In the genomic region with DNA sequence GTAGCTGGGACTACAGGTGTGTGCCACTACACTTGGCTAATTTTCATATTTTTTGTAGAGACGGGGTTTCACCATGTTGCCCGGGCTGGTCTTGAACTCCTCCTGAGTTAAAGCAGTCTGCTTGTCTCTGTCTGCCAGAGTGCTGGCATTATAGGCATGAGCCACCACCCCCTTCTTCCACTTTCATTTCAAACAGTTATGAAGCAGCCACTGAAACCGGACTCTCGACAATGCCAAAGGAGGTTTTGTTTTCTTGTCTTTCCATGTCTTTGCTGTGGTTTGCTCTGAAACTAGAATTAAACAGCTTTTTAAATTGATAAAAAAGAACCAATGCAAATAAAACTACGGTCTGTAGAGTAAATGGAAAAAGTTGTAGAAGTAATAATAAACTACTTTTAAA, we compare ENCODE assay signal across 8 cellular contexts. TPM values are rescaled to one million over a fixed set of nuclear protein-coding genes. Genes with fewer than 3 reads are reported as not detected.
DNase-seq lines count a peak whose midpoint lies in the region; ATAC-seq and TF ChIP-seq lines count a peak whose summit lies in the region.

No MANE protein-coding gene starts in this region.

- H3K27me3 ChIP-seq in stomach: no peaks in the 10 kb centered on the region

- H3K27ac ChIP-seq in stomach: peak overlapping the region in 1 of 5 donors; percentile 21

- ATAC-seq in GM19397 (IDR thresholded peaks at IDR 0.05; ENCODE audit: unreplicated experiment) (peak; percentile 92), HG03066 (IDR thresholded peaks at IDR 0.05; ENCODE audit: low read depth, unreplicated experiment) (peak; percentile 87)

- H3K36me3 ChIP-seq in stomach: no peaks in the 10 kb centered on the region

- H3K4me1 ChIP-seq in stomach: peaks cover 15 to 92% (median 60%) of the 10 kb centered on the region in 4 donors

- intact Hi-C loops in stomach (cut with DNase I; ENCODE audit: low total_unique reads): no loop called here

- 13 to 29% (median 20%) methylated on average over 5 of the region's 5 CpGs for WGBS in stomach, 5 donors

- H3K4me3 ChIP-seq in stomach: no peak overlapping the region

- TF ChIP-seq CTCF in stomach (IDR thresholded peaks at IDR 0.05): no peak

- peak; percentile 59 to 60 for DNase-seq in activated T-cell treated with anti-CD3 and anti-CD28 coated beads, Interleukin-2, amount 50 U/mL, for 48 hours
- peak; percentile 68 for DNase-seq in stimulated activated CD4-positive, alpha-beta T cell treated with anti-CD3 and anti-CD28 coated beads, Interleukin-4, amount 100 ng/mL, for 24 hours
- DNase-seq in NCI-H526 treated with DMSO at 0.1 percent for 48 hours (lab: John Stamatoyannopoulos, UW) (no peak), stomach (no peak), iPS-NIHi7 (ENCODE audit: extremely low spot score) (no peak), NCI-H82 (lab: John Stamatoyannopoulos, UW) (no peak)

- TF ChIP-seq EP300 in stomach (IDR thresholded peaks at IDR 0.05): no peak

- no peak for TF ChIP-seq POLR2A in stomach (IDR thresholded peaks at IDR 0.05)

- no peaks in the 10 kb centered on the region for H3K9me3 ChIP-seq in stomach

RNA-seq across cellular contexts. Expression of gene RAP1B, which starts 30.4 kb away (rescaled TPM):
- total RNA-seq in stomach: 100 to 1,000 TPM in 2 of 5 donors, 10 to 100 TPM in 3; 79.5 to 315 (median 99.4) TPM
- polyA plus RNA-seq in stomach: 100 to 1,000 TPM in 2 of 3 donors, 10 to 100 TPM in 1; 56.3 to 140 (median 105) TPM

RNA-seq across cellular contexts. Expression of gene NUP107, which starts 45.6 kb away (rescaled TPM):
- total RNA-seq in stomach: 10 to 100 TPM in 4 of 5 donors, 1 to 10 TPM in 1; 9.3 to 99.1 (median 28.1) TPM
- polyA plus RNA-seq in stomach: 10 to 100 TPM in 1 of 3 donors, 1 to 10 TPM in 2; 5.7 to 13.6 (median 5.8) TPM

Comparison
In these comparisons a context has a peak if more than half of its experiments do, and no peak if none do; other contexts are left out.
1. DNase-seq: peak in activated T-cell treated with anti-CD3 and anti-CD28 coated beads, Interleukin-2, amount 50 U/mL, for 48 hours (2 of 2) and stimulated activated CD4-positive, alpha-beta T cell treated with anti-CD3 and anti-CD28 coated beads, Interleukin-4, amount 100 ng/mL, for 24 hours (single experiment); none in NCI-H526 treated with DMSO at 0.1 percent for 48 hours (single experiment), stomach (single experiment), iPS-NIHi7 (single experiment) and NCI-H82 (single experiment).